8 cellular contexts compared by ENCODE assay signal in the genomic region with DNA sequence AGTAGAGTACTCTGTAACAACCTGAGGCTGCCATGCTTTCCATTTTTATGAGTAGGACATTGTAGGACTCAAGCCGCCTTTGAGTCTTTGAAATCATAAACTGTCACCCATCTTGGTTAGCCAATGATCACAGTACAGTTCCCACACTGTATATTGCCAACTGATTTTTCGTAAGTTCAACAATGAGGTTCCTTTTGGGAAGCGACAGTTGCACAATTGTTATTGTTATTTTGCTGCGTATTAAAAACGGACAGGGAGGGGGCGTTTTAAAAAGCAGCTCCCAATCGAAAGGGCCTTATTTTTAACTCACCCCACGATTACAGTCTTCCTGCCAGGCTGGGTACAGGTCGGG. TPM values are rescaled to one million over a fixed set of nuclear protein-coding genes. Genes with fewer than 3 reads are reported as not detected.
DNase-seq lines count a peak whose midpoint lies in the region; ATAC-seq and TF ChIP-seq lines count a peak whose summit lies in the region.

No MANE protein-coding gene starts in this region.

- H3K4me1 Mint-ChIP-seq in effector memory CD8-positive, alpha-beta T cell (ENCODE audit: low read depth in 2 of 2) = peaks cover 17 to 31% of the 10 kb centered on the region in 2 donors
- peaks cover 23 to 37% (median 25%) of the 10 kb centered on the region in 3 donors for H3K4me1 Mint-ChIP-seq in naive B cell

- H3K9me3 ChIP-seq in NT2/D1 (ENCODE audit: insufficient read depth, low read length) = no peaks in the 10 kb centered on the region

- no peak for TF ChIP-seq CTCF in GM12875 (IDR thresholded peaks at IDR 0.05; ENCODE audit: borderline replicate concordance, insufficient read depth, low read depth, low read length)

- peaks cover 35% of the 10 kb centered on the region for H3K36me3 Mint-ChIP-seq in effector memory CD8-positive, alpha-beta T cell (ENCODE audit: insufficient read depth)
- H3K36me3 Mint-ChIP-seq in naive B cell = peaks cover 0 to 5% of the 10 kb centered on the region in 2 donors

- H3K27me3 ChIP-seq in NT2/D1 (ENCODE audit: insufficient read depth, insufficient read length) = peaks cover 37% of the 10 kb centered on the region

- DNase-seq in NT2/D1 (ENCODE audit: low read depth, low spot score) = no peak
- no peak for DNase-seq in effector memory CD8-positive, alpha-beta T cell
- DNase-seq in naive B cell = no peak
- no peak for DNase-seq in NCI-H2107 treated with DMSO at 0.1 percent for 48 hours (lab: John Stamatoyannopoulos, UW; ENCODE audit: unreplicated experiment)
- DNase-seq in NCI-H2029 treated with DMSO at 0.1 percent for 48 hours (lab: John Stamatoyannopoulos, UW) = no peak
- no peak for DNase-seq in erythroblast (lab: John Stamatoyannopoulos, UW)

- no peaks in the 10 kb centered on the region for H3K27me3 Mint-ChIP-seq in effector memory CD8-positive, alpha-beta T cell
- no peaks in the 10 kb centered on the region for H3K27me3 Mint-ChIP-seq in naive B cell

- ATAC-seq in effector memory CD8-positive, alpha-beta T cell (replicated peaks) = peak; percentile 0
- peak; percentile 1 to 46 for ATAC-seq in naive B cell (ENCODE audit: low read depth in 2 of 2)
- ATAC-seq in HG03045 (IDR thresholded peaks at IDR 0.05; ENCODE audit: unreplicated experiment) = no peak

- H3K4me3 Mint-ChIP-seq in effector memory CD8-positive, alpha-beta T cell = peak overlapping the region; percentile 92 to 99
- H3K4me3 Mint-ChIP-seq in naive B cell = peak overlapping the region; percentile 91 to 98 (median 94)

- peak overlapping the region; percentile 95 for H3K4me3 ChIP-seq in GM12875 (ENCODE audit: low read depth, low read length)
- peak overlapping the region; percentile 56 for H3K4me3 ChIP-seq in NT2/D1 (ENCODE audit: insufficient read length, low read depth)

- H3K27ac Mint-ChIP-seq in effector memory CD8-positive, alpha-beta T cell = peak overlapping the region; percentile 93 to 96
- peak overlapping the region; percentile 90 to 99 (median 96) for H3K27ac Mint-ChIP-seq in naive B cell

- TF ChIP-seq POLR2A in erythroblast (IDR thresholded peaks at IDR 0.05; ENCODE audit: low read length) = no peak

- H3K9me3 Mint-ChIP-seq in effector memory CD8-positive, alpha-beta T cell = no peaks in the 10 kb centered on the region
- no peaks in the 10 kb centered on the region for H3K9me3 Mint-ChIP-seq in naive B cell

- H3K4me1 ChIP-seq in NT2/D1 (ENCODE audit: insufficient read depth, insufficient read length) = peaks cover 2% of the 10 kb centered on the region

- no peaks in the 10 kb centered on the region for H3K36me3 ChIP-seq in NT2/D1 (ENCODE audit: insufficient read depth, insufficient read length, low read length)

- H3K9ac ChIP-seq in NT2/D1 (ENCODE audit: insufficient read length, low read depth) = peak overlapping the region; percentile 71

RNA-seq across cellular contexts. Expression of a gene that starts 0.6 kb away (rescaled TPM):
- 10 to 100 TPM; 31.4 to 44.5 (median 32.5) TPM for polyA plus RNA-seq in naive B cell (ENCODE audit: low read depth in 6 of 6)

RNA-seq across cellular contexts. Expression of a gene that starts 59.2 kb away (rescaled TPM):
- polyA plus RNA-seq in naive B cell (ENCODE audit: low read depth in 6 of 6) = 100 to 1,000 TPM; 118 to 165 (median 136) TPM
